Comparison of ENCODE assay signal across 23 cellular contexts in the genomic region with DNA sequence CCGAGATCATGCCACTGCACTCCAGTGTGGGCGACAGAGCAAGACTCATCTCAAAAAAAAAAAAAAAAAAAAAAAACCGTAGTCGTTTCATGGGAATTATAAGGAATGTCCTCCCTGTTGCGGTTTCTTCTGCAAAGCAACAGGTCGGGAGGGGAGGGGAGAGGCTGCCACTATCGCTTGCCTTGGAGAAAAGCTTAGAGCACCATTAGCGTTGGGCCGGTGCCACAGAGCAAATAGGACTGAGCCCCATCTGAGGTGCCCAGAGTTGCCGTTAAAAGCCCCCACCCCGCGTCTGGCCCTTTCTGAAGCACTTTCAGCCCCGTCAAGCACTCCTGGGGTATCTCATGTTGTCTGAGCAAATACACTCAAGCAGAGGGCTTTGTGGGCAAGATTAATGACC. TPM values are rescaled to one million over a fixed set of nuclear protein-coding genes. Genes with fewer than 3 reads are reported as not detected.
DNase-seq lines count a peak whose midpoint lies in the region; ATAC-seq, FAIRE-seq and TF ChIP-seq lines count a peak whose summit lies in the region.
"Had no signal": no experiment of that assay in that cellular context is flagged by ENCODE, and none has a peak within 500 bp of the region (broad histone marks: within the 10 kb centered on the region; RNA-seq: fewer than 3 reads in every experiment).

No MANE protein-coding gene starts in this region.

- BruUV-seq in HepG2 (replicated peaks; lab: Mats Ljungman, UMichigan) = no TSS peak

- TF ChIP-seq CTCF in HepG2 (CRISPR knock-in tag; IDR thresholded peaks at IDR 0.05) = no peak
- TF ChIP-seq CTCF in right lobe of liver (IDR thresholded peaks at IDR 0.05) = no peak
- no peak for TF ChIP-seq CTCF in sigmoid colon (IDR thresholded peaks at IDR 0.05)

- in situ Hi-C loops in HepG2 (cut with HindIII; ENCODE audit: extremely low pct_ligation_motif_present, low pct_unique_long_range_greater_than_20kb) = no loop called here

- POLR2A ChIA-PET in HepG2 (lab: Yijun Ruan, JAX) = no interaction called here

- H3K4me3 ChIP-seq in HepG2 (replicated peaks in 1 of 3; ENCODE audit: insufficient read depth in 1 of 3, low read depth in 2 of 3, low read length in 3 of 3) (peak overlapping the region in 2 of 3 experiments; percentile 56 to 58; a peak in 3 of 6 replicates), right lobe of liver (no peak overlapping the region), sigmoid colon (no peak overlapping the region)
- H3K4me3 ChIP-seq: colonic mucosa, gastroesophageal sphincter, PC-9 had no signal

- H3K79me2 ChIP-seq in HepG2 (ENCODE audit: insufficient read depth, low read length) = no peaks in the 10 kb centered on the region

- intact Hi-C loops in HepG2 (cut with micrococcal nuclease; ENCODE audit: unreplicated experiment) (loop anchor here (2.0 kb wide), 1 partner anchor 74 kb away; no protein-coding TSS in a partner anchor), right lobe of liver (cut with DNase I) (no loop called here), sigmoid colon (cut with DNase I) (no loop called here)

- no peaks in the 10 kb centered on the region for H4K20me1 ChIP-seq in HepG2 (ENCODE audit: insufficient read depth, low read length)

- CTCF ChIA-PET in HepG2 (lab: Yijun Ruan, JAX; ENCODE audit: low intra/inter-chr PET ratio, low total read pairs) = interaction anchor here (1.5 to 3.5 kb wide), 4 partner anchors 19 to 32 kb away, joined by 3 to 46 read pairs (median 6); no protein-coding TSS in a partner anchor

- H3K27ac ChIP-seq in HepG2 (ENCODE audit: extremely low read length, insufficient read depth, low read length) (no peak overlapping the region), right lobe of liver (no peak overlapping the region), sigmoid colon (no peak overlapping the region)
- H3K27ac ChIP-seq: colonic mucosa, gastroesophageal sphincter, PC-9, SK-N-MC had no signal

- no peak for ATAC-seq in HepG2
- ATAC-seq in right lobe of liver = no peak
- no peak for ATAC-seq in GM21423 (IDR thresholded peaks at IDR 0.05; ENCODE audit: unreplicated experiment)
- ATAC-seq: A549; gastroesophageal sphincter; stimulated activated naive CD8-positive, alpha-beta T cell treated with anti-CD3 and anti-CD28 coated beads, Interleukin-15, Interleukin-2, amounts not matched to agents 100 U/mL and 50 U/mL, for 24 hours had no signal

- H3K4me2 ChIP-seq in HepG2 (ENCODE audit: low read depth, low read length) = peak overlapping the region; percentile 82

- no peak for FAIRE-seq in HepG2 (lab: Jason Lieb, UNC)
- FAIRE-seq: A549, GM12892 had no signal

- WGBS in HepG2 (ENCODE audit: low lambda C conversion rate) = 36% methylated on average over 10 of the region's 13 CpGs
- 91% methylated on average over 4 of the region's 13 CpGs for whole genome bisulfite sequencing in right lobe of liver (ENCODE audit: insufficient coverage, low coverage, low lambda C conversion rate, missing lambda C conversion rate)
- WGBS in sigmoid colon, 2 donors = 65 to 68% methylated on average over 13 of the region's 13 CpGs

- no peak for DNase-seq in HepG2 (ENCODE audit: low spot score)
- DNase-seq in right lobe of liver = no peak
- DNase-seq in NCI-H2081 treated with DMSO at 0.1 percent for 48 hours (lab: John Stamatoyannopoulos, UW) = peak; percentile 94
- DNase-seq in SHP77 (lab: John Stamatoyannopoulos, UW) = peak; percentile 93 to 96
- DNase-seq in H4 (ENCODE audit: low spot score) = no peak
- DNase-seq in mesenteric fat pad (ENCODE audit: low spot score) = no peak
- no peak for DNase-seq in sigmoid colon
- DNase-seq: activated naive CD4-positive, alpha-beta T cell treated with anti-CD3 and anti-CD28 coated beads for 36 hours; colonic mucosa; GF-D8; GOT3; NCI-H524; PC-9; stimulated activated naive CD8-positive, alpha-beta T cell treated with anti-CD3 and anti-CD28 coated beads, Interleukin-15, Interleukin-2, amounts not matched to agents 100 U/mL and 50 U/mL, for 24 hours had no signal

- peak overlapping the region; percentile 15 for H2AFZ ChIP-seq in HepG2 (ENCODE audit: low read length)

- H3K9ac ChIP-seq in HepG2 (ENCODE audit: insufficient read depth, low read depth, low read length) = no peak overlapping the region

- no peak for TF ChIP-seq POLR2A in HepG2 (IDR thresholded peaks at IDR 0.05; ENCODE audit: insufficient read depth in 1 of 2, low read depth in 2 of 2, low read length in 2 of 2)
- no peak for TF ChIP-seq POLR2A in right lobe of liver (IDR thresholded peaks at IDR 0.05)
- TF ChIP-seq POLR2A in sigmoid colon (IDR thresholded peaks at IDR 0.05) = no peak

- H3K4me1 ChIP-seq in HepG2 (ENCODE audit: insufficient read depth, low read length) = peaks cover 22% of the 10 kb centered on the region
- peaks cover 0 to 11% (median 0%) of the 10 kb centered on the region in 4 donors for H3K4me1 ChIP-seq in right lobe of liver
- peaks cover 0 to 23% (median 17%) of the 10 kb centered on the region in 4 donors for H3K4me1 ChIP-seq in sigmoid colon
- H3K4me1 ChIP-seq: A549, colonic mucosa had no signal

- H3K36me3 ChIP-seq in HepG2 (replicated peaks in 1 of 2; ENCODE audit: control insufficient read depth in 1 of 2, insufficient read depth in 2 of 2, low read length in 2 of 2) (no peaks in the 10 kb centered on the region), right lobe of liver (no peaks in the 10 kb centered on the region), sigmoid colon (no peaks in the 10 kb centered on the region)
- H3K36me3 ChIP-seq: colonic mucosa, gastroesophageal sphincter, upper lobe of left lung had no signal

- no peaks in the 10 kb centered on the region for H3K9me3 ChIP-seq in HepG2 (ENCODE audit: low read length)
- no peaks in the 10 kb centered on the region for H3K9me3 ChIP-seq in right lobe of liver
- no peaks in the 10 kb centered on the region for H3K9me3 ChIP-seq in sigmoid colon
- H3K9me3 ChIP-seq: A549, colonic mucosa, gastroesophageal sphincter, upper lobe of left lung had no signal

- no peak for TF ChIP-seq RAD21 in HepG2 (CRISPR knock-in tag; IDR thresholded peaks at IDR 0.05)

- TF ChIP-seq EP300 in HepG2 (IDR thresholded peaks at IDR 0.05; ENCODE audit: low read depth in 2 of 2, low read length in 2 of 2) = no peak
- TF ChIP-seq EP300 in HepG2 (CRISPR knock-in tag; IDR thresholded peaks at IDR 0.05; ENCODE audit: borderline replicate concordance) = no peak
- no peak for TF ChIP-seq EP300 in sigmoid colon (IDR thresholded peaks at IDR 0.05)

- H3K27me3 ChIP-seq in HepG2 (ENCODE audit: control insufficient read depth in 1 of 2, insufficient read depth in 2 of 2, low read length in 2 of 2) (peaks cover 0 to 4% of the 10 kb centered on the region in 2 experiments; a peak in 1 of 5 replicates), right lobe of liver (no peaks in the 10 kb centered on the region), sigmoid colon (peaks cover 19 to 51% (median 36%) of the 10 kb centered on the region in 3 donors)

RNA-seq across cellular contexts. Expression of gene RIPPLY3, which starts 2.2 kb away (rescaled TPM):
- 0.09 and 0.13 TPM in 2 replicates for total RNA-seq in HepG2 (2016; rRNA removed; fragmentation: Illumina TruSeq; extraction: Trizol)
- not detected in 2 replicates for total RNA-seq in HepG2 (2016; cell fraction: cytosol; rRNA removed; fragmentation: Illumina TruSeq; extraction: Trizol; ENCODE audit: low read depth)
- total RNA-seq in HepG2 (2016; cell fraction: insoluble cytoplasmic fraction; rRNA removed; fragmentation: Illumina TruSeq; extraction: Trizol) = 0.19 and 0.26 TPM in 2 replicates
- total RNA-seq in HepG2 (2016; cell fraction: membrane; rRNA removed; fragmentation: Illumina TruSeq; extraction: Trizol) = 0.40 and 0.45 TPM in 2 replicates
- not detected in 2 replicates for total RNA-seq in HepG2 (2016; cell fraction: nucleus; rRNA removed; fragmentation: Illumina TruSeq; extraction: Trizol)
- polyA plus RNA-seq in HepG2 (2011; rRNA removed) = 2.1 and 2.9 TPM in 2 replicates
- 1.8 and 2.0 TPM in 2 replicates for polyA plus RNA-seq in HepG2 (2011; cell fraction: cytosol; rRNA removed)
- polyA plus RNA-seq in HepG2 (2011; cell fraction: nucleus; rRNA removed) = 0.63 and 1.2 TPM in 2 replicates
- 0.72 and 1.4 TPM in 2 replicates for polyA plus RNA-seq in HepG2 (2012)
- polyA plus RNA-seq in HepG2 (2016; cell fraction: cytosol; fragmentation: Illumina TruSeq; extraction: Trizol; ENCODE audit: low read depth) = 0.24 and 0.29 TPM in 2 replicates
- polyA plus RNA-seq in HepG2 (2016; cell fraction: insoluble cytoplasmic fraction; fragmentation: Illumina TruSeq; extraction: Trizol; ENCODE audit: low read depth) = 0.47 TPM in 2 replicates
- polyA plus RNA-seq in HepG2 (2016; cell fraction: membrane; fragmentation: Illumina TruSeq; extraction: Trizol; ENCODE audit: low read depth) = 0.42 and 0.52 TPM in 2 replicates
- 0.42 TPM in 1 of 2 replicates, not detected in the other for polyA plus RNA-seq in HepG2 (2016; cell fraction: nucleus; fragmentation: Illumina TruSeq; extraction: Trizol; ENCODE audit: insufficient read depth, low read depth)
- polyA minus RNA-seq in HepG2 (2011; rRNA and poly(A)+ RNA removed; ENCODE audit: low replicate concordance) = 2.2 TPM in 1 of 2 replicates, not detected in the other
- polyA minus RNA-seq in HepG2 (2011; cell fraction: cytosol; rRNA and poly(A)+ RNA removed) = 0.59 and 0.62 TPM in 2 replicates
- 0.39 and 0.50 TPM in 2 replicates for polyA minus RNA-seq in HepG2 (2011; cell fraction: nucleus; rRNA and poly(A)+ RNA removed)
- under 1 TPM in 3 of 6 experiments, not detected in 3; 0.12 to 0.18 (median 0.17) TPM for total RNA-seq in right lobe of liver
- total RNA-seq in H4 (2014; rRNA removed; shearing (Covaris generic)) = not detected in 2 replicates
- total RNA-seq in mesenteric fat pad = not detected
- total RNA-seq in sigmoid colon = not detected
- polyA plus RNA-seq in sigmoid colon = under 1 TPM in 1 of 3 donors, not detected in 2; 0.12 TPM
- total RNA-seq: gastroesophageal sphincter, HT-29, lower leg skin, myocyte had no signal

RNA-seq across cellular contexts. Expression of gene HLCS, which starts 42.2 kb away (rescaled TPM):
- 11.7 and 12.3 TPM in 2 replicates for total RNA-seq in HepG2 (2016; rRNA removed; fragmentation: Illumina TruSeq; extraction: Trizol)
- 1.5 and 2.2 TPM in 2 replicates for total RNA-seq in HepG2 (2016; cell fraction: cytosol; rRNA removed; fragmentation: Illumina TruSeq; extraction: Trizol; ENCODE audit: low read depth)
- total RNA-seq in HepG2 (2016; cell fraction: insoluble cytoplasmic fraction; rRNA removed; fragmentation: Illumina TruSeq; extraction: Trizol) = 10.3 and 11.9 TPM in 2 replicates
- 4.5 and 4.8 TPM in 2 replicates for total RNA-seq in HepG2 (2016; cell fraction: membrane; rRNA removed; fragmentation: Illumina TruSeq; extraction: Trizol)
- 14.0 and 14.6 TPM in 2 replicates for total RNA-seq in HepG2 (2016; cell fraction: nucleus; rRNA removed; fragmentation: Illumina TruSeq; extraction: Trizol)
- 7.9 and 8.5 TPM in 2 replicates for polyA plus RNA-seq in HepG2 (2011; rRNA removed)
- 6.1 and 8.3 TPM in 2 replicates for polyA plus RNA-seq in HepG2 (2011; cell fraction: cytosol; rRNA removed)
- polyA plus RNA-seq in HepG2 (2011; cell fraction: nucleus; rRNA removed) = 12.9 and 14.6 TPM in 2 replicates
- 6.0 and 7.1 TPM in 2 replicates for polyA plus RNA-seq in HepG2 (2012)
- polyA plus RNA-seq in HepG2 (2016; cell fraction: cytosol; fragmentation: Illumina TruSeq; extraction: Trizol; ENCODE audit: low read depth) = 0.45 and 0.71 TPM in 2 replicates
- polyA plus RNA-seq in HepG2 (2016; cell fraction: insoluble cytoplasmic fraction; fragmentation: Illumina TruSeq; extraction: Trizol; ENCODE audit: low read depth) = 6.7 and 7.3 TPM in 2 replicates
- 1.6 and 1.7 TPM in 2 replicates for polyA plus RNA-seq in HepG2 (2016; cell fraction: membrane; fragmentation: Illumina TruSeq; extraction: Trizol; ENCODE audit: low read depth)
- polyA plus RNA-seq in HepG2 (2016; cell fraction: nucleus; fragmentation: Illumina TruSeq; extraction: Trizol; ENCODE audit: insufficient read depth, low read depth) = 8.3 and 8.6 TPM in 2 replicates
- 14.5 and 27.4 TPM in 2 replicates for polyA minus RNA-seq in HepG2 (2011; rRNA and poly(A)+ RNA removed; ENCODE audit: low replicate concordance)
- polyA minus RNA-seq in HepG2 (2011; cell fraction: cytosol; rRNA and poly(A)+ RNA removed) = 9.3 and 9.7 TPM in 2 replicates
- 32.3 and 32.4 TPM in 2 replicates for polyA minus RNA-seq in HepG2 (2011; cell fraction: nucleus; rRNA and poly(A)+ RNA removed)
- 10 to 100 TPM; 12.6 to 19.1 (median 16.0) TPM for total RNA-seq in right lobe of liver
- total RNA-seq in H4 (2014; rRNA removed; shearing (Covaris generic)) = 26.0 and 31.7 TPM in 2 replicates
- total RNA-seq in mesenteric fat pad = 18.8 TPM
- 10 to 100 TPM; 12.5 to 26.0 (median 15.6) TPM for total RNA-seq in sigmoid colon
- polyA plus RNA-seq in sigmoid colon = 1 to 10 TPM; 3.0 to 5.4 (median 3.5) TPM

Comparison
In these comparisons a context has a peak if more than half of its experiments do, and no peak if none do; other contexts are left out.
1. H3K4me3 ChIP-seq: peak in HepG2 (2 of 3); none in right lobe of liver (0 of 3) and sigmoid colon (0 of 4).
2. DNase-seq: peak in NCI-H2081 treated with DMSO at 0.1 percent for 48 hours (single experiment) and SHP77 (2 of 2); none in HepG2 (single experiment), right lobe of liver (0 of 3), H4 (single experiment), mesenteric fat pad (single experiment) and sigmoid colon (single experiment).